14 cellular contexts compared by ENCODE assay signal in genomic region chr9:30935730-30936129, GRCh38.
"Had no signal": no experiment of that assay in that cellular context is flagged by ENCODE, and none has a peak within 500 bp of the region (broad histone marks: within the 10 kb centered on the region; RNA-seq: fewer than 3 reads in every experiment).

No MANE protein-coding gene starts in this region.

- DNase-seq: effector CD4-positive, alpha-beta T cell; foreskin melanocyte; head of caudate nucleus; left colon; left ventricle myocardium superior; mesenchymal stem cell; midbrain; nucleus accumbens; ovary; right cardiac atrium; small intestine; stimulated activated CD4-positive, alpha-beta T cell treated with anti-CD3 and anti-CD28 coated beads, Interleukin-12 subunit alpha, Interleukin-12 subunit beta, amount 100 ng/mL, for 4 hours; testis had no signal

- ATAC-seq: left colon; left ventricle myocardium superior; natural killer cell treated with Interleukin-12 subunit alpha and Interleukin-12 subunit beta and Interleukin-15 and Interleukin-18, amount 100 ng/mL, for 72 hours; right cardiac atrium had no signal
